ENCODE assay signal across 14 cellular contexts in genomic region chr16:2497116-2497630, GRCh38. TPM values are rescaled to one million over a fixed set of nuclear protein-coding genes. Genes with fewer than 3 reads are reported as not detected.
A peak's percentile ranks its signal among the peaks of the same experiment; 100 is the strongest.
DNase-seq lines count a peak whose midpoint lies in the region; ATAC-seq and TF ChIP-seq lines count a peak whose summit lies in the region.
"Had no signal": no experiment of that assay in that cellular context is flagged by ENCODE, and none has a peak within 500 bp of the region (broad histone marks: within the 10 kb centered on the region; RNA-seq: fewer than 3 reads in every experiment).

No MANE protein-coding gene starts in this region.

- no peak for TF ChIP-seq CTCF in SK-N-SH (IDR thresholded peaks at IDR 0.05)

- peaks cover 36 to 60% (median 51%) of the 10 kb centered on the region in 10 experiments for H3K4me1 ChIP-seq in BLaER1 treated with 17β-estradiol and CSF1 and Interleukin-3, amounts not matched to agents 10 nM and 100 nM
- H3K4me1 ChIP-seq in SK-N-SH (ENCODE audit: control insufficient read depth in 1 of 2, insufficient read depth in 2 of 2, low read depth in 1 of 2, low read length in 1 of 2), result peaks cover 0 to 27% of the 10 kb centered on the region in 2 experiments; a peak in 1 of 4 replicates

- peaks cover 13 to 89% (median 67%) of the 10 kb centered on the region in 11 experiments for H3K36me3 ChIP-seq in BLaER1 treated with 17β-estradiol and CSF1 and Interleukin-3, amounts not matched to agents 10 nM and 100 nM
- H3K36me3 ChIP-seq in SK-N-SH (replicated peaks in 1 of 2; ENCODE audit: control insufficient read depth in 1 of 2, insufficient read depth in 2 of 2, low read length in 1 of 2), result peaks cover 0 to 16% of the 10 kb centered on the region in 2 experiments

- no peaks in the 10 kb centered on the region for H3K27me3 ChIP-seq in BLaER1 treated with 17β-estradiol and CSF1 and Interleukin-3, amounts not matched to agents 10 nM and 100 nM
- no peaks in the 10 kb centered on the region for H3K27me3 ChIP-seq in SK-N-SH (ENCODE audit: insufficient read depth)
- H3K27me3 ChIP-seq: dorsolateral prefrontal cortex had no signal

- H4K20me1 ChIP-seq in BLaER1 treated with 17β-estradiol and CSF1 and Interleukin-3, amounts not matched to agents 10 nM and 100 nM, result peaks cover 5 to 100% (median 96%) of the 10 kb centered on the region in 11 experiments; a peak in 21 of 22 replicates
- 0 out of 2 replicates have a peak, but pooled peaks cover 4% of the 10 kb centered on the region for H4K20me1 ChIP-seq in SK-N-SH (ENCODE audit: insufficient read depth)

- H3K9ac ChIP-seq in BLaER1 treated with 17β-estradiol and CSF1 and Interleukin-3, amounts not matched to agents 10 nM and 100 nM, result peak overlapping the region; percentile 5 to 71 (median 49); a peak in 17 of 22 replicates
- no peak overlapping the region for H3K9ac ChIP-seq in SK-N-SH

- POLR2A ChIA-PET in SK-N-SH (lab: Yijun Ruan, JAX), result interaction anchor here (0.8 kb wide), 1 partner anchor 28 kb away, joined by 5 read pairs; no protein-coding TSS in a partner anchor

- no peak for TF ChIP-seq RAD21 in SK-N-SH (IDR thresholded peaks at IDR 0.05; ENCODE audit: low read length)

- H3K9me2 ChIP-seq in SK-N-SH, result no peaks in the 10 kb centered on the region

- ATAC-seq in left lobe of liver (peak; percentile 83), HG02623 (IDR thresholded peaks at IDR 0.05; ENCODE audit: unreplicated experiment) (no peak)

- no peaks in the 10 kb centered on the region for H3K9me3 ChIP-seq in BLaER1 treated with 17β-estradiol and CSF1 and Interleukin-3, amounts not matched to agents 10 nM and 100 nM (replicated peaks in 1 of 11)
- H3K9me3 ChIP-seq in SK-N-SH, result no peaks in the 10 kb centered on the region

- WGBS in SK-N-SH (ENCODE audit: low lambda C conversion rate), result 88% methylated on average over 4 of the region's 21 CpGs

- no peak overlapping the region for H2AFZ ChIP-seq in SK-N-SH (ENCODE audit: low read depth)

- no peaks in the 10 kb centered on the region for H3F3A ChIP-seq in SK-N-SH (replicated peaks; ENCODE audit: insufficient read depth)

- no peak for TF ChIP-seq EP300 in SK-N-SH (IDR thresholded peaks at IDR 0.05; ENCODE audit: borderline replicate concordance in 1 of 2, low read depth in 1 of 2, low read length in 1 of 2)

- CTCF ChIA-PET in SK-N-SH (lab: Yijun Ruan, JAX), result interaction anchor here (1.0 to 1.3 kb wide), 4 partner anchors 14 to 157 kb away, joined by 3 read pairs; partner anchors contain the start of genes ABCA3 and TEDC2

- no peak overlapping the region; a peak in 1 of 20 replicates for H3K4me3 ChIP-seq in BLaER1 treated with 17β-estradiol and CSF1 and Interleukin-3, amounts not matched to agents 10 nM and 100 nM
- H3K4me3 ChIP-seq in SK-N-SH (ENCODE audit: low read depth in 2 of 2, low read length in 1 of 2), result no peak overlapping the region

- H3K27ac ChIP-seq in BLaER1 treated with 17β-estradiol and CSF1 and Interleukin-3, amounts not matched to agents 10 nM and 100 nM, result peak overlapping the region in 8 of 11 experiments; percentile 9 to 51 (median 35); a peak in 11 of 22 replicates
- peak overlapping the region in 1 of 2 experiments; percentile 72; a peak in 2 of 4 replicates for H3K27ac ChIP-seq in SK-N-SH (ENCODE audit: low read depth in 2 of 2, low read length in 1 of 2)

- no peaks in the 10 kb centered on the region for H3K79me2 ChIP-seq in SK-N-SH (ENCODE audit: insufficient read depth)

- H3K4me2 ChIP-seq in BLaER1 treated with 17β-estradiol and CSF1 and Interleukin-3, amounts not matched to agents 10 nM and 100 nM, result peak overlapping the region; percentile 63 to 86 (median 79)
- no peak overlapping the region for H3K4me2 ChIP-seq in SK-N-SH

- DNase-seq in SK-N-SH (peak; percentile 51), left lobe of liver (ENCODE audit: low spot score) (peak; percentile 93), NCI-H345 (lab: John Stamatoyannopoulos, UW) (no peak)
- no peak for DNase-seq in activated effector memory CD4-positive, alpha-beta T cell treated with anti-CD3 and anti-CD28 coated beads, Interleukin-2, amount 50 U/mL, for 16 hours
- DNase-seq: activated CD4-positive, alpha-beta T cell treated with anti-CD3 and anti-CD28 coated beads for 1 hour; activated naive CD4-positive, alpha-beta T cell; CD4-positive, CD25-positive, alpha-beta regulatory T cell; stimulated activated CD4-positive, alpha-beta T cell treated with anti-CD3 and anti-CD28 coated beads, Interleukin-4, amount 100 ng/mL, for 24 hours had no signal

TF ChIP-seq in SK-N-SH, 30 proteins besides CTCF, POLR2A, EP300 and RAD21 (continues in another document):
- TF ChIP-seq MXI1 (IDR thresholded peaks at IDR 0.05; ENCODE audit: low read depth, low read length) (no peak), RFX5 (IDR thresholded peaks at IDR 0.05; ENCODE audit: low read length) (no peak), JUND (IDR thresholded peaks at IDR 0.05) (no peak), GABPA (IDR thresholded peaks at IDR 0.05; ENCODE audit: low read depth) (no peak), FOXM1 (IDR thresholded peaks at IDR 0.05; ENCODE audit: low read depth) (no peak), YY1 (IDR thresholded peaks at IDR 0.05; ENCODE audit: low read depth) (no peak), SMC3 (IDR thresholded peaks at IDR 0.05; ENCODE audit: low read depth, low read length) (no peak), REST (IDR thresholded peaks at IDR 0.05; ENCODE audit: low read depth, low read length) (no peak), SIN3A (IDR thresholded peaks at IDR 0.05; ENCODE audit: borderline replicate concordance, low read depth, low read length) (no peak), PBX3 (IDR thresholded peaks at IDR 0.05) (no peak), POLR2AphosphoS5 (IDR thresholded peaks at IDR 0.05; ENCODE audit: low read depth, low read length) (no peak), USF1 (IDR thresholded peaks at IDR 0.05; ENCODE audit: borderline replicate concordance, low read depth) (no peak), CHD2 (IDR thresholded peaks at IDR 0.05; ENCODE audit: low read length, partially characterized antibody) (no peak)

RNA-seq across cellular contexts. Expression of gene ATP6V0C, which starts 16.6 kb away (rescaled TPM):
- polyA plus RNA-seq in SK-N-SH (2012; rRNA removed), result 30.2 and 80.1 TPM in 2 replicates
- polyA plus RNA-seq in SK-N-SH (2012; cell fraction: cytosol; rRNA removed), result 61.1 and 88.7 TPM in 2 replicates
- 73.3 and 99.4 TPM in 2 replicates for polyA plus RNA-seq in SK-N-SH (2012; cell fraction: nucleus; rRNA removed)
- total RNA-seq in left lobe of liver, result 87.0 TPM

RNA-seq across cellular contexts. Expression of gene TBC1D24, which starts 22.2 kb away (rescaled TPM):
- 5.6 and 6.7 TPM in 2 replicates for polyA plus RNA-seq in SK-N-SH (2012; rRNA removed)
- polyA plus RNA-seq in SK-N-SH (2012; cell fraction: cytosol; rRNA removed), result 2.7 and 3.9 TPM in 2 replicates
- 18.3 and 20.6 TPM in 2 replicates for polyA plus RNA-seq in SK-N-SH (2012; cell fraction: nucleus; rRNA removed)
- total RNA-seq in left lobe of liver, result 32.5 TPM

RNA-seq across cellular contexts. Expression of gene AMDHD2, which starts 23.0 kb away (rescaled TPM):
- polyA plus RNA-seq in SK-N-SH (2012; rRNA removed), result 38.1 and 50.7 TPM in 2 replicates
- polyA plus RNA-seq in SK-N-SH (2012; cell fraction: cytosol; rRNA removed), result 10.0 and 16.0 TPM in 2 replicates
- 250 and 312 TPM in 2 replicates for polyA plus RNA-seq in SK-N-SH (2012; cell fraction: nucleus; rRNA removed)
- 22.2 TPM for total RNA-seq in left lobe of liver

RNA-seq across cellular contexts. Expression of gene NTN3, which starts 26.1 kb away (rescaled TPM):
- polyA plus RNA-seq in SK-N-SH (2012; rRNA removed), result 0.26 and 0.28 TPM in 2 replicates
- polyA plus RNA-seq in SK-N-SH (2012; cell fraction: cytosol; rRNA removed), result 0.10 and 0.29 TPM in 2 replicates
- 0.56 and 1.4 TPM in 2 replicates for polyA plus RNA-seq in SK-N-SH (2012; cell fraction: nucleus; rRNA removed)
- 3.6 TPM for total RNA-seq in left lobe of liver
- total RNA-seq: CD4-positive, CD25-positive, alpha-beta regulatory T cell; HT1080; RPMI7951 had no signal
- polyA plus RNA-seq: CD4-positive, CD25-positive, alpha-beta regulatory T cell had no signal

RNA-seq across cellular contexts. Expression of gene CEMP1, which starts 34.0 kb away (rescaled TPM):
- polyA plus RNA-seq in SK-N-SH (2012; rRNA removed), result not detected in 2 replicates
- polyA plus RNA-seq in SK-N-SH (2012; cell fraction: cytosol; rRNA removed), result not detected in 2 replicates
- polyA plus RNA-seq in SK-N-SH (2012; cell fraction: nucleus; rRNA removed), result 0.12 TPM in 1 of 2 replicates, not detected in the other
- total RNA-seq in left lobe of liver, result 0.20 TPM
- total RNA-seq: HT1080, RPMI7951, temporal lobe had no signal

Comparison
In these comparisons a context has a peak if more than half of its experiments do, and no peak if none do; other contexts are left out.
1. DNase-seq: peak in SK-N-SH (single experiment) and left lobe of liver (single experiment); none in NCI-H345 (single experiment) and activated effector memory CD4-positive, alpha-beta T cell treated with anti-CD3 and anti-CD28 coated beads, Interleukin-2, amount 50 U/mL, for 16 hours (single experiment).